Comparison of ENCODE assay signal across 10 cellular contexts in the genomic region with DNA sequence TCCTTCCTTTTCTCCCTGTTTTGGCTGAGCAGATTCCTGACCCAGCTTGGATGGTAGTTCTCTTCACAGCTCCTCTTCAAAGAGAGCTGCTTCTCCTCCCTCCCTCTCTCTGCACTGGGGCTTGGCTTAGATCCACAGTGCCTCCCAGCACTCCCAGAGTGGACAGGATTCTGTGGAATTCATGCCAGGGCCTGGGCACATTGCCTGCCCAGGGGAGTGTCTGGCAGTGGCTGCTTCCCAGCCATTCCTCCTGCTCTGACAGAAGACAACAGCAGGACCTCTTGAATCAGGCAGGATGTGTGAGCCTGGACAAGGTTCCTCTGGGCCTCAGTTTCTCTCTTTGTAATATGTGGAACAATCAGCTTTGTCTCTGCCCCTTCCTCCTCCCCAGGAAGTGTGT. TPM values are rescaled to one million over a fixed set of nuclear protein-coding genes. Genes with fewer than 3 reads are reported as not detected.
DNase-seq lines count a peak whose midpoint lies in the region; ATAC-seq and TF ChIP-seq lines count a peak whose summit lies in the region.
"Had no signal": no experiment of that assay in that cellular context is flagged by ENCODE, and none has a peak within 500 bp of the region (broad histone marks: within the 10 kb centered on the region; RNA-seq: fewer than 3 reads in every experiment).

No MANE protein-coding gene starts in this region.

- H3K27ac ChIP-seq in RWPE2 (ENCODE audit: poor library complexity, severe bottlenecking) (peak overlapping the region; percentile 1), osteoblast (ENCODE audit: low read depth, low read length) (no peak overlapping the region)
- H3K27ac ChIP-seq: ovary had no signal

- ATAC-seq in RWPE2 (ENCODE audit: low read depth): peak; percentile 40
- no peak for ATAC-seq in HG03521 (IDR thresholded peaks at IDR 0.05; ENCODE audit: unreplicated experiment)
- no peak for ATAC-seq in GM21723 (IDR thresholded peaks at IDR 0.05; ENCODE audit: unreplicated experiment)
- ATAC-seq in HG02763 (IDR thresholded peaks at IDR 0.05; ENCODE audit: unreplicated experiment): no peak

- H3K4me3 Mint-ChIP-seq in T-helper 2 cell treated with Interferon-gamma antibody and Interleukin-4, amounts not matched to agents 5 μg/mL and 100 μg/mL, for 36 hours: no peak overlapping the region

- H3K4me1 Mint-ChIP-seq in T-helper 2 cell treated with Interferon-gamma antibody and Interleukin-4, amounts not matched to agents 5 μg/mL and 100 μg/mL, for 36 hours (ENCODE audit: low read depth): peaks cover 18% of the 10 kb centered on the region

- no peaks in the 10 kb centered on the region for H3K9me3 Mint-ChIP-seq in T-helper 2 cell treated with Interferon-gamma antibody and Interleukin-4, amounts not matched to agents 5 μg/mL and 100 μg/mL, for 36 hours

- no peak overlapping the region for H2AFZ ChIP-seq in osteoblast (ENCODE audit: low read length)

- H3K36me3 ChIP-seq in RWPE2 (ENCODE audit: low read depth): no peaks in the 10 kb centered on the region
- H3K36me3 ChIP-seq in osteoblast (ENCODE audit: insufficient read depth, low read length): no peaks in the 10 kb centered on the region
- H3K36me3 ChIP-seq: ovary, thoracic aorta had no signal

- no peak overlapping the region for H3K27ac Mint-ChIP-seq in T-helper 2 cell treated with Interferon-gamma antibody and Interleukin-4, amounts not matched to agents 5 μg/mL and 100 μg/mL, for 36 hours

- H3K4me2 ChIP-seq in osteoblast (ENCODE audit: insufficient read depth, low read length): no peak overlapping the region

- peaks cover 33% of the 10 kb centered on the region for H3K27me3 Mint-ChIP-seq in T-helper 2 cell treated with Interferon-gamma antibody and Interleukin-4, amounts not matched to agents 5 μg/mL and 100 μg/mL, for 36 hours (ENCODE audit: low read depth)

- no peak overlapping the region for H3K4me3 ChIP-seq in RWPE2 (ENCODE audit: severe bottlenecking)
- H3K4me3 ChIP-seq in fibroblast of pulmonary artery (replicated peaks; ENCODE audit: low read depth, low read length): no peak overlapping the region
- H3K4me3 ChIP-seq in osteoblast (ENCODE audit: insufficient read depth, low read length): no peak overlapping the region
- H3K4me3 ChIP-seq: ovary, thoracic aorta had no signal

- H3K27me3 ChIP-seq in RWPE2 (ENCODE audit: insufficient read depth, poor library complexity, severe bottlenecking) (no peaks in the 10 kb centered on the region), osteoblast (ENCODE audit: insufficient read depth, low read length) (peaks cover 36% of the 10 kb centered on the region)
- H3K27me3 ChIP-seq: ovary had no signal

- H3K9me3 ChIP-seq in RWPE2 (ENCODE audit: severe bottlenecking) (no peaks in the 10 kb centered on the region), osteoblast (ENCODE audit: low read depth, low read length) (no peaks in the 10 kb centered on the region)
- H3K9me3 ChIP-seq: ovary, thoracic aorta had no signal

- in situ Hi-C loops in Caki2 (cut with HindIII; ENCODE audit: low pct_unique_long_range_greater_than_20kb, low sequenced_read_pairs): no loop called here

- H3K36me3 Mint-ChIP-seq in T-helper 2 cell treated with Interferon-gamma antibody and Interleukin-4, amounts not matched to agents 5 μg/mL and 100 μg/mL, for 36 hours (ENCODE audit: low read depth): no peaks in the 10 kb centered on the region

- DNase-seq in Caki2 (ENCODE audit: low read depth): peak; percentile 6
- peak; percentile 74 for DNase-seq in RWPE2 (ENCODE audit: low spot score)
- DNase-seq in fibroblast of pulmonary artery (ENCODE audit: low read depth): peak; percentile 70
- peak; percentile 94 for DNase-seq in osteoblast (ENCODE audit: insufficient read length, low spot score, missing footprints)
- no peak for DNase-seq in T-helper 2 cell treated with Interferon-gamma antibody and Interleukin-4, amounts not matched to agents 5 μg/mL and 100 μg/mL, for 36 hours (ENCODE audit: low spot score)

- no peaks in the 10 kb centered on the region for H4K20me1 ChIP-seq in osteoblast (ENCODE audit: insufficient read depth, low read length)

- no peaks in the 10 kb centered on the region for H3K79me2 ChIP-seq in osteoblast (ENCODE audit: insufficient read depth, low read length)

- no peak for TF ChIP-seq CTCF in RWPE2 (IDR thresholded peaks at IDR 0.05; ENCODE audit: poor library complexity, severe bottlenecking)
- TF ChIP-seq CTCF in fibroblast of pulmonary artery (IDR thresholded peaks at IDR 0.05; ENCODE audit: low read length, missing control alignments): no peak
- no peak for TF ChIP-seq CTCF in osteoblast (IDR thresholded peaks at IDR 0.05; ENCODE audit: extremely low read depth, low read depth, low read length)

- H3K4me1 ChIP-seq in RWPE2 (ENCODE audit: insufficient read depth, poor library complexity, severe bottlenecking): peaks cover 16% of the 10 kb centered on the region
- H3K4me1 ChIP-seq in osteoblast (ENCODE audit: insufficient read depth, low read length): peaks cover 8% of the 10 kb centered on the region

RNA-seq across cellular contexts. Expression of a gene that starts 4.5 kb away (rescaled TPM):
- total RNA-seq in Caki2 (2014; rRNA removed; shearing (Covaris generic); ENCODE audit: low replicate concordance): 1.7 TPM in 1 of 2 replicates, not detected in the other
- total RNA-seq in osteoblast: 1.2 and 1.8 TPM in 2 replicates

RNA-seq across cellular contexts. Expression of a gene that starts 9.3 kb away (rescaled TPM):
- total RNA-seq in Caki2 (2014; rRNA removed; shearing (Covaris generic); ENCODE audit: low replicate concordance): 4.9 and 7.7 TPM in 2 replicates
- 53.3 and 55.0 TPM in 2 replicates for total RNA-seq in osteoblast

RNA-seq across cellular contexts. Expression of a gene that starts 39.3 kb away (rescaled TPM):
- total RNA-seq in Caki2 (2014; rRNA removed; shearing (Covaris generic); ENCODE audit: low replicate concordance): not detected in 2 replicates
- total RNA-seq in osteoblast: not detected in 2 replicates
- total RNA-seq: ovary, thoracic aorta had no signal

RNA-seq across cellular contexts. Expression of a gene that starts 46.9 kb away (rescaled TPM):
- not detected in 2 replicates for total RNA-seq in Caki2 (2014; rRNA removed; shearing (Covaris generic); ENCODE audit: low replicate concordance)
- total RNA-seq in osteoblast: not detected in 2 replicates
- total RNA-seq: thoracic aorta had no signal
